17 cellular contexts compared by ENCODE assay signal in the genomic region with DNA sequence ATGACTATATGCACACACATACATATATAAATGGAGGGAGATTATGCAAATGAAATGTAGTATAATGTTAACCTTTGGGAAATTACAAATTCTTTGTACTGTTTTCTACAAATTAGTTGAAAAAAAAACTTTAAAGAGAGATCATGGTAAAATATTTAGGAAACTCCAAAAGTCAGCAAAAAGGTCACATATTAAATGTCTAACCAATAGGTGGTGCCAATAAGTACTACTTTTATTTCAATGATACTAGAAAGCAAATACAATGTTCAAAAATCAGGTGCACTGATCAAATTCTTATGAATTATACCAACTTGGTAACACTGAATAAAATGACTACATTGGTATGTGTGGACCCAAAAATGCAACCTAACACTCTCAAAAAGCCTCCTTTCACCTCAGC.
"Had no signal": no experiment of that assay in that cellular context is flagged by ENCODE, and none has a peak within 500 bp of the region (broad histone marks: within the 10 kb centered on the region; RNA-seq: fewer than 3 reads in every experiment).

No MANE protein-coding gene starts in this region.

- H3K4me1 ChIP-seq: upper lobe of right lung had no signal

- H3K9me3 ChIP-seq: upper lobe of right lung had no signal

- DNase-seq: activated CD4-positive, alpha-beta T cell treated with anti-CD3 and anti-CD28 coated beads for 4 hours; activated CD8-positive, alpha-beta memory T cell treated with anti-CD3 and anti-CD28 coated beads, Interleukin-2, amount 50 U/mL, for 4 hours; activated CD8-positive, alpha-beta T cell treated with anti-CD3 and anti-CD28 coated beads for 36 hours; activated gamma-delta T cell treated with Interleukin-2 at 50 U/mL for 16 hours; activated naive CD8-positive, alpha-beta T cell treated with anti-CD3 and anti-CD28 coated beads for 36 hours; activated T-cell treated with anti-CD3 and anti-CD28 coated beads, Interleukin-2, amount 50 U/mL, for 72 hours; aorta; foreskin keratinocyte; immature natural killer cell; naive thymus-derived CD8-positive, alpha-beta T cell; occipital lobe; stimulated activated CD4-positive, alpha-beta T cell treated with anti-CD3 and anti-CD28 coated beads, Interleukin-4, amount 100 ng/mL, for 1 hour; stimulated activated CD8-positive, alpha-beta memory T cell treated with anti-CD3 and anti-CD28 coated beads, Interleukin-4, amount 100 ng/mL, for 48 hours; stimulated activated naive CD8-positive, alpha-beta T cell treated with anti-CD3 and anti-CD28 coated beads, Interleukin-15, Interleukin-2, amounts not matched to agents 100 U/mL and 50 U/mL, for 24 hours; T1000; upper lobe of right lung had no signal

- H3K9me3 Mint-ChIP-seq: activated CD8-positive, alpha-beta T cell treated with anti-CD3 and anti-CD28 coated beads for 36 hours; activated naive CD8-positive, alpha-beta T cell treated with anti-CD3 and anti-CD28 coated beads for 36 hours; activated T-cell treated with anti-CD3 and anti-CD28 coated beads, Interleukin-2, amount 50 U/mL, for 72 hours; naive thymus-derived CD8-positive, alpha-beta T cell had no signal

- H3K27ac Mint-ChIP-seq: activated CD8-positive, alpha-beta T cell treated with anti-CD3 and anti-CD28 coated beads for 36 hours; activated naive CD8-positive, alpha-beta T cell treated with anti-CD3 and anti-CD28 coated beads for 36 hours; activated T-cell treated with anti-CD3 and anti-CD28 coated beads, Interleukin-2, amount 50 U/mL, for 72 hours; immature natural killer cell; naive thymus-derived CD8-positive, alpha-beta T cell had no signal

- H3K4me3 ChIP-seq: lung, upper lobe of right lung had no signal

- H3K36me3 Mint-ChIP-seq: activated naive CD8-positive, alpha-beta T cell treated with anti-CD3 and anti-CD28 coated beads for 36 hours; immature natural killer cell; naive thymus-derived CD8-positive, alpha-beta T cell had no signal

- H3K27me3 Mint-ChIP-seq: activated naive CD8-positive, alpha-beta T cell treated with anti-CD3 and anti-CD28 coated beads for 36 hours had no signal

- H3K4me3 Mint-ChIP-seq: activated CD8-positive, alpha-beta T cell treated with anti-CD3 and anti-CD28 coated beads for 36 hours; activated naive CD8-positive, alpha-beta T cell treated with anti-CD3 and anti-CD28 coated beads for 36 hours; activated T-cell treated with anti-CD3 and anti-CD28 coated beads, Interleukin-2, amount 50 U/mL, for 72 hours; immature natural killer cell; naive thymus-derived CD8-positive, alpha-beta T cell had no signal

- ATAC-seq: activated CD8-positive, alpha-beta T cell treated with anti-CD3 and anti-CD28 coated beads for 36 hours; activated T-cell treated with anti-CD3 and anti-CD28 coated beads, Interleukin-2, amount 50 U/mL, for 72 hours; foreskin keratinocyte; naive thymus-derived CD8-positive, alpha-beta T cell; stimulated activated naive CD8-positive, alpha-beta T cell treated with anti-CD3 and anti-CD28 coated beads, Interleukin-15, Interleukin-2, amounts not matched to agents 100 U/mL and 50 U/mL, for 24 hours; upper lobe of right lung had no signal

- H3K4me1 Mint-ChIP-seq: activated naive CD8-positive, alpha-beta T cell treated with anti-CD3 and anti-CD28 coated beads for 36 hours; immature natural killer cell; naive thymus-derived CD8-positive, alpha-beta T cell had no signal

- H3K27ac ChIP-seq: foreskin keratinocyte, upper lobe of right lung had no signal

- H3K27me3 ChIP-seq: foreskin keratinocyte, upper lobe of right lung had no signal
